Comparison of ENCODE assay signal across 10 cellular contexts in the genomic region with DNA sequence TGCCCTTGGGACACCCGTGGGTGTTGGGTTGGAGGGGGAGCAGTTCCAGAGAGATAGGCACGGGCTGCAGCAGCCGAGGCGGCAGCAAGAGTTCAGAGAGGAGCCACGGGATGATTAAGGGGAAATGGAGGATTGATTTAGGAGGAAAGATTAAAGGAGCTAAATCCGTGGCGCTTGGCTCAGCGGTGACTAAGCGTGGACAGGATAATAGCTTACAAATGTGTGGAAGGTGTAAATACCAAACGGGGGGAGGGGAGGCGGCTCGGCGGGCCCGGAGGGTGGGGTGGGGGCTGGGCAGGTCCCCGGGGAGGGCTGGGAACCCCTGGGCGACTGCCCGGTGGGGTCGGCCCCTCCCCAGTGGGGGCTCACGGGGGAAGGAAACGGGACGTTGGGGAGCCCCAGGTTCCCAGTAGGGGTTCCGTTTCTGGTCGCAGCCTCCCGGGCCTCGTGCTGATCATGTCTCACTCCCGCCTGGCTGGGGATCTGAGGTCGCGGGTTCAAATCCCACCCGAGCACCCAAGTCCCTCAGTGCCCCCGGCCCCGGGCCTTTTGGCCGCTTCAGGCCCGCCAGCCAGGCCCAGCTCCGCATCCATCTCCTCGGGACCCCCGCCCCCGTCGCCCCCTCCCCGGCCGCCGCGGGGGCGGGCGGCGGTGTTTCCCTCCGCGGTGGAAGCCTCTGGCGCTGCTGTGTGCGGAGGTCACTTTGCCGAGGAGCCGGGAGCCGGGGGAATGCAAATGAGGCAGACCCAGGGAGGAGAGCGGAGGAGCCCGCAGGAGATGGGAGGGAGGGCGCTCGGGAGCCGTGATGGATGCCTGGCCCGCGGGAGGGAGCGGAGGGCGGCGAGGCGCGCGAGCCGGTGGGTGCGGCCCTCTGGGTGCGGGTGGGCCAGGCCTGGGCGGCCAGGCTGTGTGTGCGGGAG. TPM values are rescaled to one million over a fixed set of nuclear protein-coding genes. Genes with fewer than 3 reads are reported as not detected.
DNase-seq lines count a peak whose midpoint lies in the region; ATAC-seq and TF ChIP-seq lines count a peak whose summit lies in the region.
"Had no signal": no experiment of that assay in that cellular context is flagged by ENCODE, and none has a peak within 500 bp of the region (broad histone marks: within the 10 kb centered on the region; RNA-seq: fewer than 3 reads in every experiment).

No MANE protein-coding gene starts in this region.

- peak overlapping the region; percentile 64 for H3K4me3 Mint-ChIP-seq in WTC11

- H3K9me2 ChIP-seq in hepatocyte (replicated peaks; ENCODE audit: insufficient read depth): no peaks in the 10 kb centered on the region

- DNase-seq in NCI-H146 (lab: John Stamatoyannopoulos, UW): peak; percentile 48
- DNase-seq in NCI-H146 treated with DMSO at 0.1 percent for 48 hours (lab: John Stamatoyannopoulos, UW; ENCODE audit: unreplicated experiment): no peak
- DNase-seq in WTC11 (ENCODE audit: low spot score): peak; percentile 78
- peak; percentile 71 for DNase-seq in hepatocyte (ENCODE audit: low spot score)
- DNase-seq in suprapubic skin (ENCODE audit: low spot score in 2 of 2): no peak
- no peak for DNase-seq in DMS114 treated with DMSO at 0.1 percent for 48 hours (lab: John Stamatoyannopoulos, UW; ENCODE audit: unreplicated experiment)
- DNase-seq in cerebellum (ENCODE audit: low spot score): no peak

- no peak for TF ChIP-seq POLR2A in suprapubic skin (IDR thresholded peaks at IDR 0.05)

- H3K9me3 ChIP-seq in hepatocyte (ENCODE audit: low read depth): no peaks in the 10 kb centered on the region
- no peaks in the 10 kb centered on the region for H3K9me3 ChIP-seq in suprapubic skin
- H3K9me3 ChIP-seq: upper lobe of left lung had no signal

- no peak overlapping the region for H3K27ac ChIP-seq in hepatocyte
- no peak overlapping the region for H3K27ac ChIP-seq in suprapubic skin

- peak overlapping the region; percentile 89 for H3K4me2 ChIP-seq in hepatocyte

- peak; percentile 57 for ATAC-seq in WTC11
- no peak for ATAC-seq in HG03045 (IDR thresholded peaks at IDR 0.05; ENCODE audit: unreplicated experiment)

- H3K4me1 ChIP-seq in hepatocyte (ENCODE audit: insufficient read depth) (peaks cover 26% of the 10 kb centered on the region), suprapubic skin (peaks cover 22% of the 10 kb centered on the region)

- no peak overlapping the region for H2AFZ ChIP-seq in hepatocyte

- no peaks in the 10 kb centered on the region for H4K20me1 ChIP-seq in hepatocyte (ENCODE audit: insufficient read depth, poor library complexity, severe bottlenecking)

- under 1% methylated on average over 23 of the region's 70 CpGs for WGBS in hepatocyte (ENCODE audit: low lambda C conversion rate, missing lambda C conversion rate)
- 3% methylated on average over 45 of the region's 70 CpGs for WGBS in suprapubic skin

- peaks cover 66% of the 10 kb centered on the region for H3K4me1 Mint-ChIP-seq in WTC11

- peak overlapping the region; percentile 58 for H3K27ac Mint-ChIP-seq in WTC11

- H3K27me3 ChIP-seq in hepatocyte: peaks cover 57% of the 10 kb centered on the region
- peaks cover 83% of the 10 kb centered on the region for H3K27me3 ChIP-seq in suprapubic skin

- POLR2A ChIA-PET in WTC11 (lab: Charles Lee): interaction anchor here (0.8 to 1.2 kb wide), 3 partner anchors 13 to 30 kb away, joined by 3 read pairs; no protein-coding TSS in a partner anchor

- H3K79me2 ChIP-seq in hepatocyte: no peaks in the 10 kb centered on the region

- no peaks in the 10 kb centered on the region for H3K36me3 ChIP-seq in hepatocyte (replicated peaks; ENCODE audit: insufficient read depth, low read depth)
- H3K36me3 ChIP-seq in suprapubic skin: no peaks in the 10 kb centered on the region
- H3K36me3 ChIP-seq: upper lobe of left lung had no signal

- H3K9me3 Mint-ChIP-seq in WTC11: no peaks in the 10 kb centered on the region

- TF ChIP-seq EP300 in suprapubic skin (IDR thresholded peaks at IDR 0.05): no peak

- CTCF ChIA-PET in WTC11 (lab: Charles Lee): interaction anchor here (0.5 to 41.3 kb wide), 37 partner anchors 8 to 652 kb away, joined by 3 to 2316 read pairs (median 6); partner anchors contain the start of genes ASIC4, DNPEP, GMPPA and SPEG

- peak overlapping the region; percentile 23 for H3K4me3 ChIP-seq in hepatocyte
- peak overlapping the region; percentile 27 for H3K4me3 ChIP-seq in suprapubic skin

- TF ChIP-seq CTCF in WTC11 (IDR thresholded peaks at IDR 0.05) (no peak), hepatocyte (IDR thresholded peaks at IDR 0.05; ENCODE audit: poor library complexity) (no peak), suprapubic skin (IDR thresholded peaks at IDR 0.05) (no peak)

- H3K27me3 Mint-ChIP-seq in WTC11 (ENCODE audit: low read depth): peaks cover 31% of the 10 kb centered on the region

- H3K36me3 Mint-ChIP-seq in WTC11: no peaks in the 10 kb centered on the region

TF ChIP-seq in WTC11, 78 proteins besides CTCF, POLR2A, EP300 and RAD21:
- TF ChIP-seq, protein P1, sequence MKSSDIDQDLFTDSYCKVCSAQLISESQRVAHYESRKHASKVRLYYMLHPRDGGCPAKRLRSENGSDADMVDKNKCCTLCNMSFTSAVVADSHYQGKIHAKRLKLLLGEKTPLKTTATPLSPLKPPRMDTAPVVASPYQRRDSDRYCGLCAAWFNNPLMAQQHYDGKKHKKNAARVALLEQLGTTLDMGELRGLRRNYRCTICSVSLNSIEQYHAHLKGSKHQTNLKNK (CRISPR knock-in tag; IDR thresholded peaks at IDR 0.05): no peak
- no peak for TF ChIP-seq RORB (CRISPR knock-in tag; IDR thresholded peaks at IDR 0.05)
- TF ChIP-seq ESRRA (CRISPR knock-in tag; IDR thresholded peaks at IDR 0.05; ENCODE audit: borderline replicate concordance): 0 out of 2 replicates have a peak, but pooled peaks have one; percentile 21
- TF ChIP-seq, protein P2, sequence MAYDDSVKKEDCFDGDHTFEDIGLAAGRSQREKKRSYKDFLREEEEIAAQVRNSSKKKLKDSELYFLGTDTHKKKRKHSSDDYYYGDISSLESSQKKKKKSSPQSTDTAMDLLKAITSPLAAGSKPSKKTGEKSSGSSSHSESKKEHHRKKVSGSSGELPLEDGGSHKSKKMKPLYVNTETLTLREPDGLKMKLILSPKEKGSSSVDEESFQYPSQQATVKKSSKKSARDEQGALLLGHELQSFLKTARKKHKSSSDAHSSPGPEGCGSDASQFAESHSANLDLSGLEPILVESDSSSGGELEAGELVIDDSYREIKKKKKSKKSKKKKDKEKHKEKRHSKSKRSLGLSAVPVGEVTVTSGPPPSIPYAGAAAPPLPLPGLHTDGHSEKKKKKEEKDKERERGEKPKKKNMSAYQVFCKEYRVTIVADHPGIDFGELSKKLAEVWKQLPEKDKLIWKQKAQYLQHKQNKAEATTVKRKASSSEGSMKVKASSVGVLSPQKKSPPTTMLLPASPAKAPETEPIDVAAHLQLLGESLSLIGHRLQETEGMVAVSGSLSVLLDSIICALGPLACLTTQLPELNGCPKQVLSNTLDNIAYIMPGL (CRISPR knock-in tag; IDR thresholded peaks at IDR 0.05): 0 out of 2 replicates have a peak, but pooled peaks have one; percentile 54
- TF ChIP-seq ZNF423 (CRISPR knock-in tag; IDR thresholded peaks at IDR 0.05): 0 out of 2 replicates have a peak, but pooled peaks have one; percentile 2
- TF ChIP-seq, protein P3, sequence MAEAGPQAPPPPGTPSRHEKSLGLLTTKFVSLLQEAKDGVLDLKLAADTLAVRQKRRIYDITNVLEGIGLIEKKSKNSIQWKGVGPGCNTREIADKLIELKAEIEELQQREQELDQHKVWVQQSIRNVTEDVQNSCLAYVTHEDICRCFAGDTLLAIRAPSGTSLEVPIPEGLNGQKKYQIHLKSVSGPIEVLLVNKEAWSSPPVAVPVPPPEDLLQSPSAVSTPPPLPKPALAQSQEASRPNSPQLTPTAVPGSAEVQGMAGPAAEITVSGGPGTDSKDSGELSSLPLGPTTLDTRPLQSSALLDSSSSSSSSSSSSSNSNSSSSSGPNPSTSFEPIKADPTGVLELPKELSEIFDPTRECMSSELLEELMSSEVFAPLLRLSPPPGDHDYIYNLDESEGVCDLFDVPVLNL (CRISPR knock-in tag; IDR thresholded peaks at IDR 0.05; ENCODE audit: borderline replicate concordance, low read depth): 0 out of 2 replicates have a peak, but pooled peaks have one; percentile 14

RNA-seq across cellular contexts. Expression of gene ASIC4, which starts 8.1 kb away (rescaled TPM):
- 0.79 to 1.0 TPM (median 0.80 TPM) in 3 replicates for total RNA-seq in WTC11 (2021)
- total RNA-seq in hepatocyte: not detected in 2 replicates
- polyA plus RNA-seq in hepatocyte: 0.07 TPM in 1 of 2 replicates, not detected in the other
- total RNA-seq in suprapubic skin: not detected
- 1.7 TPM for total RNA-seq in cerebellum
- total RNA-seq: glomerular endothelial cell had no signal

RNA-seq across cellular contexts. Expression of gene CHPF, which starts 21.2 kb away (rescaled TPM):
- total RNA-seq in WTC11 (2021) (84.3 to 97.0 TPM (median 84.8 TPM) in 3 replicates), hepatocyte (180 and 193 TPM in 2 replicates), suprapubic skin (10 to 100 TPM; 28.8 to 62.1 (median 49.3) TPM), cerebellum (21.4 TPM)
- 315 and 361 TPM in 2 replicates for polyA plus RNA-seq in hepatocyte

RNA-seq across cellular contexts. Expression of gene TMEM198, which starts 21.5 kb away (rescaled TPM):
- total RNA-seq in WTC11 (2021) (7.1 to 8.1 TPM (median 7.3 TPM) in 3 replicates), hepatocyte (7.3 and 8.0 TPM in 2 replicates), suprapubic skin (1 to 10 TPM in 3 of 4 donors, under 1 TPM in 1; 0.56 to 1.9 (median 1.4) TPM), cerebellum (13.0 TPM)
- 10.4 and 12.2 TPM in 2 replicates for polyA plus RNA-seq in hepatocyte

RNA-seq across cellular contexts. Expression of gene GMPPA, which starts 23.7 kb away (rescaled TPM):
- 44.2 to 51.9 TPM (median 49.5 TPM) in 3 replicates for total RNA-seq in WTC11 (2021)
- 51.3 and 76.5 TPM in 2 replicates for total RNA-seq in hepatocyte
- polyA plus RNA-seq in hepatocyte: 67.8 and 75.6 TPM in 2 replicates
- total RNA-seq in suprapubic skin: 10 to 100 TPM; 18.3 to 31.3 (median 22.3) TPM
- 6.8 TPM for total RNA-seq in cerebellum

RNA-seq across cellular contexts. Expression of gene OBSL1, which starts 49.0 kb away (rescaled TPM):
- 159 to 221 TPM (median 213 TPM) in 3 replicates for total RNA-seq in WTC11 (2021)
- 72.4 and 84.6 TPM in 2 replicates for total RNA-seq in hepatocyte
- 61.0 and 73.7 TPM in 2 replicates for polyA plus RNA-seq in hepatocyte
- total RNA-seq in suprapubic skin: 10 to 100 TPM; 33.2 to 75.7 (median 43.7) TPM
- total RNA-seq in cerebellum: 43.1 TPM

Comparison
In these comparisons a context has a peak if more than half of its experiments do, and no peak if none do; other contexts are left out.
1. DNase-seq: peak in NCI-H146 (single experiment), WTC11 (single experiment) and hepatocyte (single experiment); none in NCI-H146 treated with DMSO at 0.1 percent for 48 hours (single experiment), suprapubic skin (0 of 2), DMS114 treated with DMSO at 0.1 percent for 48 hours (single experiment) and cerebellum (single experiment).